18 cellular contexts compared by ENCODE assay signal in the genomic region with DNA sequence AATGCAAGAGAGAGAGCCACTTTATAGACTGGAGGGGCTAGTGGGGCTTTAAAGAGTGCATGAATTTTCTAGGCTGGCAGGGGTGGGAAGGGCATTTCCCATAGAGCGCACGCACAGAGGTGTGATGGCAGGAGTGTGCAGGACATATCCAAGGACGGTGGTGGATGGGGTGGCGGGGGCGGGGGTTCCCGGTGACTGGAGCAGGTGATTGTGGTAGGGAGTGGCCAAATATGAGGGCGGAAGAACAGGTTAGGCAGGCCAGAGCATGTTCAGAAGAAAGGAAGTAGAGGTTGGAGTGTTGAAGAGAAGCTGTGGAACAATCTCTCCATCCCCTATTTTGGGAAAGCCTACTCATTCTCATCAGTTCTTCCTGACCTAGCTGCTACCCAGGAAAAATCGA. TPM values are rescaled to one million over a fixed set of nuclear protein-coding genes. Genes with fewer than 3 reads are reported as not detected.
DNase-seq lines count a peak whose midpoint lies in the region; FAIRE-seq and TF ChIP-seq lines count a peak whose summit lies in the region.
"Had no signal": no experiment of that assay in that cellular context is flagged by ENCODE, and none has a peak within 500 bp of the region (broad histone marks: within the 10 kb centered on the region; RNA-seq: fewer than 3 reads in every experiment).

No MANE protein-coding gene starts in this region.

- H3K9ac ChIP-seq in smooth muscle cell (ENCODE audit: low read depth), result no peak overlapping the region

- H3K27me3 ChIP-seq in bronchial epithelial cell (ENCODE audit: control insufficient read depth, insufficient read depth, low read length), result no peaks in the 10 kb centered on the region
- H3K27me3 ChIP-seq in osteoblast (ENCODE audit: insufficient read depth, low read length), result peaks cover 11% of the 10 kb centered on the region
- H3K27me3 ChIP-seq in smooth muscle cell (ENCODE audit: low read depth), result no peaks in the 10 kb centered on the region
- H3K27me3 ChIP-seq: tibial artery had no signal

- WGBS in smooth muscle cell (ENCODE audit: low lambda C conversion rate), result 70% methylated on average over 8 of the region's 8 CpGs

- DNase-seq in DMS53 (lab: John Stamatoyannopoulos, UW), result peak; percentile 90
- peak; percentile 71 for DNase-seq in NCI-H345 (lab: John Stamatoyannopoulos, UW)
- DNase-seq in bronchial epithelial cell (ENCODE audit: low read depth), result peak; percentile 84
- DNase-seq in osteoblast (ENCODE audit: insufficient read length, low spot score, missing footprints), result peak; percentile 46
- no peak for DNase-seq in AG08396 (ENCODE audit: low spot score)
- DNase-seq in ecto neural progenitor cell (ENCODE audit: low spot score), result no peak
- DNase-seq in posterior cingulate gyrus, result no peak
- no peak for DNase-seq in smooth muscle cell (lab: John Stamatoyannopoulos, UW; ENCODE audit: unreplicated experiment)
- DNase-seq: activated naive CD4-positive, alpha-beta T cell; effector CD8-positive, alpha-beta T cell; EL; foreskin fibroblast; islet precursor cell; NCI-H1092; NK-92 treated with Interleukin-12 subunit alpha and Interleukin-12 subunit beta, amount 100 ng/mL, for 24 hours; tibial artery had no signal

- H3K79me2 ChIP-seq in osteoblast (ENCODE audit: insufficient read depth, low read length) (no peaks in the 10 kb centered on the region), smooth muscle cell (ENCODE audit: low read depth) (no peaks in the 10 kb centered on the region)

- no peaks in the 10 kb centered on the region for H3F3A ChIP-seq in smooth muscle cell (ENCODE audit: low read depth)

- H3K36me3 ChIP-seq in bronchial epithelial cell (ENCODE audit: control insufficient read depth, insufficient read depth, low read length) (no peaks in the 10 kb centered on the region), osteoblast (ENCODE audit: insufficient read depth, low read length) (no peaks in the 10 kb centered on the region), smooth muscle cell (ENCODE audit: low read depth) (no peaks in the 10 kb centered on the region)
- H3K36me3 ChIP-seq: tibial artery had no signal

- H2AFZ ChIP-seq in osteoblast (ENCODE audit: low read length) (no peak overlapping the region), smooth muscle cell (ENCODE audit: low read depth) (no peak overlapping the region)

- H3K27ac ChIP-seq in osteoblast (ENCODE audit: low read depth, low read length), result no peak overlapping the region
- no peak overlapping the region for H3K27ac ChIP-seq in smooth muscle cell (ENCODE audit: low read depth)
- H3K27ac ChIP-seq: tibial artery had no signal

- TF ChIP-seq CTCF in bronchial epithelial cell (IDR thresholded peaks at IDR 0.05; ENCODE audit: insufficient read depth, low read length, severe bottlenecking), result no peak
- no peak for TF ChIP-seq CTCF in osteoblast (IDR thresholded peaks at IDR 0.05; ENCODE audit: extremely low read depth, low read depth, low read length)
- no peak for TF ChIP-seq CTCF in smooth muscle cell (IDR thresholded peaks at IDR 0.05; ENCODE audit: borderline replicate concordance, insufficient read depth, poor library complexity, severe bottlenecking)

- peak; percentile 40 for FAIRE-seq in bronchial epithelial cell (lab: Jason Lieb, UNC)
- FAIRE-seq: HepG2 had no signal

- H3K4me3 ChIP-seq in bronchial epithelial cell (ENCODE audit: low read depth, low read length), result no peak overlapping the region
- H3K4me3 ChIP-seq in osteoblast (ENCODE audit: insufficient read depth, low read length), result no peak overlapping the region
- H3K4me3 ChIP-seq in smooth muscle cell, result no peak overlapping the region
- H3K4me3 ChIP-seq: GM12878, tibial artery had no signal

- H4K20me1 ChIP-seq in osteoblast (ENCODE audit: insufficient read depth, low read length) (no peaks in the 10 kb centered on the region), smooth muscle cell (ENCODE audit: low read depth) (no peaks in the 10 kb centered on the region)

- no peak overlapping the region for H3K4me2 ChIP-seq in osteoblast (ENCODE audit: insufficient read depth, low read length)
- no peak overlapping the region for H3K4me2 ChIP-seq in smooth muscle cell

- intact Hi-C loops in posterior cingulate gyrus (cut with DNase I), result no loop called here

- H3K4me1 ChIP-seq in osteoblast (ENCODE audit: insufficient read depth, low read length), result no peaks in the 10 kb centered on the region
- no peaks in the 10 kb centered on the region for H3K4me1 ChIP-seq in smooth muscle cell (ENCODE audit: low read depth)
- H3K4me1 ChIP-seq: tibial artery had no signal

- H3K9me3 ChIP-seq in osteoblast (ENCODE audit: low read depth, low read length) (no peaks in the 10 kb centered on the region), smooth muscle cell (replicated peaks; ENCODE audit: low read depth) (no peaks in the 10 kb centered on the region)
- H3K9me3 ChIP-seq: tibial artery had no signal

RNA-seq across cellular contexts. Expression of a gene that starts 18.1 kb away (rescaled TPM):
- total RNA-seq in bronchial epithelial cell (0.26 and 0.38 TPM in 2 replicates), osteoblast (0.29 and 0.72 TPM in 2 replicates), smooth muscle cell (0.04 and 0.67 TPM in 2 replicates)
- polyA plus RNA-seq in smooth muscle cell, result 0.79 and 1.8 TPM in 2 replicates
- polyA plus RNA-seq: HepG2 had no signal

Comparison
In these comparisons a context has a peak if more than half of its experiments do, and no peak if none do; other contexts are left out.
1. DNase-seq: peak in DMS53 (single experiment), NCI-H345 (single experiment), bronchial epithelial cell (single experiment) and osteoblast (single experiment); none in AG08396 (single experiment), ecto neural progenitor cell (single experiment), posterior cingulate gyrus (0 of 10) and smooth muscle cell (single experiment).